Comparison of ENCODE assay signal across 24 cellular contexts in genomic region chr7:33964417-33965115, GRCh38. TPM values are rescaled to one million over a fixed set of nuclear protein-coding genes. Genes with fewer than 3 reads are reported as not detected.
A peak's percentile ranks its signal among the peaks of the same experiment; 100 is the strongest.
DNase-seq lines count a peak whose midpoint lies in the region; ATAC-seq and TF ChIP-seq lines count a peak whose summit lies in the region.
"Had no signal": no experiment of that assay in that cellular context is flagged by ENCODE, and none has a peak within 500 bp of the region (broad histone marks: within the 10 kb centered on the region; RNA-seq: fewer than 3 reads in every experiment).

No MANE protein-coding gene starts in this region.

- TF ChIP-seq CTCF in IMR-90 (conservative IDR thresholded peaks at IDR 0.05; ENCODE audit: low read depth, low read length) (no peak), SK-N-SH (IDR thresholded peaks at IDR 0.05) (no peak), fibroblast of the aortic adventitia (IDR thresholded peaks at IDR 0.05; ENCODE audit: insufficient read depth, low read length) (no peak)

- in situ Hi-C loops in IMR-90 (cut with MboI; ENCODE audit: low sequenced_read_pairs), result no loop called here

- H3K27ac Mint-ChIP-seq in activated T-helper 17 cell treated with anti-CD3 and anti-CD28 coated beads, Interleukin-2, amount 50 U/mL, for 72 hours, result no peak overlapping the region
- H3K27ac Mint-ChIP-seq: activated CD4-positive, alpha-beta T cell treated with anti-CD3 and anti-CD28 coated beads, Interleukin-2, amount 10 ng/mL, durations not matched to agents 24 days and 14 days; activated CD8-positive, alpha-beta memory T cell treated with anti-CD3 and anti-CD28 coated beads, Interleukin-2, amount 10 ng/mL, durations not matched to agents 7 days and 5 days; activated naive CD4-positive, alpha-beta T cell treated with anti-CD3 and anti-CD28 coated beads, Interleukin-2, amount 50 U/mL, for 72 hours; activated T-helper 1 cell treated with anti-CD3 and anti-CD28 coated beads, Interleukin-12 subunit alpha, Interleukin-12 subunit beta, Interleukin-2, Interleukin-4 antibody, amounts not matched to agents 30 ng/mL and 10 ng/mL and 1 ng/mL, durations not matched to agents 14 hours and 24 hours and 36 hours; CD8-positive, alpha-beta T cell had no signal

- H3K4me3 Mint-ChIP-seq in activated T-helper 17 cell treated with anti-CD3 and anti-CD28 coated beads, Interleukin-2, amount 50 U/mL, for 72 hours, result no peak overlapping the region
- H3K4me3 Mint-ChIP-seq: activated CD4-positive, alpha-beta T cell treated with anti-CD3 and anti-CD28 coated beads, Interleukin-2, amount 10 ng/mL, durations not matched to agents 24 days and 14 days; activated CD8-positive, alpha-beta memory T cell treated with anti-CD3 and anti-CD28 coated beads, Interleukin-2, amount 10 ng/mL, durations not matched to agents 7 days and 5 days; activated T-helper 1 cell treated with anti-CD3 and anti-CD28 coated beads, Interleukin-12 subunit alpha, Interleukin-12 subunit beta, Interleukin-2, Interleukin-4 antibody, amounts not matched to agents 30 ng/mL and 10 ng/mL and 1 ng/mL, durations not matched to agents 14 hours and 24 hours and 36 hours; CD8-positive, alpha-beta T cell; neural crest cell had no signal

- no peaks in the 10 kb centered on the region for H3K79me1 ChIP-seq in IMR-90 (ENCODE audit: low read depth in 1 of 2, low read length in 2 of 2)

- H2BK15ac ChIP-seq in IMR-90 (ENCODE audit: low read depth, low read length), result no peak overlapping the region

- intact Hi-C loops in IMR-90 (cut with micrococcal nuclease) (no loop called here), sciatic nerve (cut with DNase I) (loop anchor here (5.0 kb wide), 1 partner anchor 1507 kb away; no protein-coding TSS in a partner anchor), left colon (cut with DNase I, micrococcal nuclease) (no loop called here)

- H3K23ac ChIP-seq in IMR-90 (ENCODE audit: low read depth, low read length), result no peak overlapping the region

- H2AK9ac ChIP-seq in IMR-90 (replicated peaks; ENCODE audit: low read depth, low read length, poor library complexity), result no peak overlapping the region

- 0 out of 2 replicates have a peak overlapping the region, but pooled peaks have one; percentile 2 for H3K14ac ChIP-seq in IMR-90 (replicated peaks; ENCODE audit: low read depth, low read length)

- ATAC-seq in IMR-90 (ENCODE audit: low read depth), result peak; percentile 48
- ATAC-seq in sciatic nerve, result peak; percentile 64
- no peak for ATAC-seq in left colon
- no peak for ATAC-seq in activated T-helper 17 cell treated with anti-CD3 and anti-CD28 coated beads, Interleukin-2, amount 50 U/mL, for 72 hours (replicated peaks)
- ATAC-seq: activated CD8-positive, alpha-beta memory T cell treated with anti-CD3 and anti-CD28 coated beads, Interleukin-2, amount 10 ng/mL, durations not matched to agents 7 days and 5 days; activated naive CD4-positive, alpha-beta T cell treated with anti-CD3 and anti-CD28 coated beads, Interleukin-2, amount 50 U/mL, for 72 hours; CD8-positive, alpha-beta T cell; GM12878; mucosa of descending colon had no signal

- H3K56ac ChIP-seq in IMR-90 (ENCODE audit: extremely low read depth, insufficient read depth, low read length), result no peak overlapping the region

- DNase-seq in IMR-90, result no peak
- DNase-seq in SK-N-SH, result no peak
- peak; percentile 61 for DNase-seq in fibroblast of the aortic adventitia (ENCODE audit: low read depth)
- no peak for DNase-seq in sciatic nerve (ENCODE audit: low spot score)
- DNase-seq in left colon, result no peak
- DNase-seq in HPDE6-E6E7 (ENCODE audit: extremely low spot score), result no peak
- DNase-seq: activated CD4-positive, alpha-beta T cell treated with anti-CD3 and anti-CD28 coated beads, Interleukin-2, amount 10 ng/mL, durations not matched to agents 24 days and 14 days; activated CD8-positive, alpha-beta memory T cell treated with anti-CD3 and anti-CD28 coated beads, Interleukin-2, amount 10 ng/mL, durations not matched to agents 7 days and 5 days; CD8-positive, alpha-beta T cell; heart right ventricle; KBM-7; MM.1S; mucosa of descending colon; NCI-H748 treated with DMSO at 0.1 percent for 48 hours; OCI-M1; SHP77 treated with DMSO at 0.1 percent for 48 hours had no signal

- H3K9me3 Mint-ChIP-seq in activated T-helper 17 cell treated with anti-CD3 and anti-CD28 coated beads, Interleukin-2, amount 50 U/mL, for 72 hours, result no peaks in the 10 kb centered on the region
- H3K9me3 Mint-ChIP-seq: activated CD4-positive, alpha-beta T cell treated with anti-CD3 and anti-CD28 coated beads, Interleukin-2, amount 10 ng/mL, durations not matched to agents 24 days and 14 days; activated naive CD4-positive, alpha-beta T cell treated with anti-CD3 and anti-CD28 coated beads, Interleukin-2, amount 50 U/mL, for 72 hours; activated T-helper 1 cell treated with anti-CD3 and anti-CD28 coated beads, Interleukin-12 subunit alpha, Interleukin-12 subunit beta, Interleukin-2, Interleukin-4 antibody, amounts not matched to agents 30 ng/mL and 10 ng/mL and 1 ng/mL, durations not matched to agents 14 hours and 24 hours and 36 hours; CD8-positive, alpha-beta T cell; neural crest cell had no signal

- CTCF ChIA-PET in IMR-90 (lab: Yijun Ruan, JAX) (no interaction called here), SK-N-SH (lab: Yijun Ruan, JAX) (interaction anchor here (0.9 kb wide), 1 partner anchor 31 kb away, joined by 3 read pairs; no protein-coding TSS in a partner anchor)

- H4K5ac ChIP-seq in IMR-90 (ENCODE audit: low read depth, low read length), result peak overlapping the region; percentile 1; the same call in 1 of the 2 replicates

- no peaks in the 10 kb centered on the region for H3K9me3 ChIP-seq in IMR-90 (ENCODE audit: control insufficient read depth, insufficient read depth, low read length)
- H3K9me3 ChIP-seq in SK-N-SH, result no peaks in the 10 kb centered on the region
- H3K9me3 ChIP-seq: heart right ventricle, mucosa of descending colon, suprapubic skin had no signal

- no peak overlapping the region for H3K4me3 ChIP-seq in IMR-90 (ENCODE audit: insufficient read depth, low read depth, low read length)
- H3K4me3 ChIP-seq in SK-N-SH (ENCODE audit: low read depth in 2 of 2, low read length in 1 of 2), result peak overlapping the region; percentile 9 to 24; a peak in 1 of 4 replicates
- H3K4me3 ChIP-seq in fibroblast of the aortic adventitia (ENCODE audit: low read depth, low read length), result peak overlapping the region; percentile 6
- H3K4me3 ChIP-seq: coronary artery, GM12878, heart right ventricle, mucosa of descending colon, suprapubic skin had no signal

- POLR2A ChIA-PET in IMR-90 (lab: Charles Lee; ENCODE audit: unreplicated experiment), result no interaction called here
- POLR2A ChIA-PET in SK-N-SH (lab: Yijun Ruan, JAX), result no interaction called here

- BruUV-seq in IMR-90 (replicated peaks; lab: Mats Ljungman, UMichigan), result no TSS peak

- TF ChIP-seq RAD21 in IMR-90 (IDR thresholded peaks at IDR 0.05; ENCODE audit: low read length), result no peak
- no peak for TF ChIP-seq RAD21 in SK-N-SH (IDR thresholded peaks at IDR 0.05; ENCODE audit: low read length)

- dilution Hi-C loops in IMR-90 (cut with HindIII; ENCODE audit: low sequenced_read_pairs, unreplicated experiment), result no loop called here

- peak overlapping the region; percentile 25; the same call in 1 of the 2 replicates for H3K18ac ChIP-seq in IMR-90 (ENCODE audit: low read depth, low read length)

- no peak overlapping the region for H3K4ac ChIP-seq in IMR-90 (ENCODE audit: low read depth, low read length)

- H3K4me1 Mint-ChIP-seq in activated T-helper 17 cell treated with anti-CD3 and anti-CD28 coated beads, Interleukin-2, amount 50 U/mL, for 72 hours, result no peaks in the 10 kb centered on the region
- H3K4me1 Mint-ChIP-seq: activated CD4-positive, alpha-beta T cell treated with anti-CD3 and anti-CD28 coated beads, Interleukin-2, amount 10 ng/mL, durations not matched to agents 24 days and 14 days; activated CD8-positive, alpha-beta memory T cell treated with anti-CD3 and anti-CD28 coated beads, Interleukin-2, amount 10 ng/mL, durations not matched to agents 7 days and 5 days; neural crest cell had no signal

- no peak overlapping the region for H3K9ac ChIP-seq in IMR-90 (ENCODE audit: low read depth, low read length)
- H3K9ac ChIP-seq in SK-N-SH, result no peak overlapping the region

- no peak overlapping the region for H3K27ac ChIP-seq in IMR-90 (ENCODE audit: insufficient read depth, low read length)
- H3K27ac ChIP-seq in SK-N-SH (ENCODE audit: low read depth in 2 of 2, low read length in 1 of 2), result peak overlapping the region; percentile 43 to 48; a peak in 3 of 4 replicates
- H3K27ac ChIP-seq: coronary artery, heart right ventricle, suprapubic skin had no signal

- no peak overlapping the region for H2BK120ac ChIP-seq in IMR-90 (ENCODE audit: low read depth, low read length)

- H4K20me1 ChIP-seq in IMR-90 (ENCODE audit: insufficient read depth, low read length) (no peaks in the 10 kb centered on the region), SK-N-SH (ENCODE audit: insufficient read depth) (no peaks in the 10 kb centered on the region)

- H3K4me1 ChIP-seq in IMR-90 (ENCODE audit: control insufficient read depth, insufficient read depth, low read length) (peaks cover 4% of the 10 kb centered on the region; the same call in 1 of the 2 replicates), SK-N-SH (ENCODE audit: control insufficient read depth in 1 of 2, insufficient read depth in 2 of 2, low read depth in 1 of 2, low read length in 1 of 2) (peaks cover 0 to 5% of the 10 kb centered on the region in 2 experiments; a peak in 2 of 4 replicates)
- H3K4me1 ChIP-seq: heart right ventricle had no signal

- H3K36me3 ChIP-seq in IMR-90 (ENCODE audit: control insufficient read depth, insufficient read depth, low read length), result no peaks in the 10 kb centered on the region
- no peaks in the 10 kb centered on the region for H3K36me3 ChIP-seq in SK-N-SH (replicated peaks in 1 of 2; ENCODE audit: control insufficient read depth in 1 of 2, insufficient read depth in 2 of 2, low read length in 1 of 2)
- H3K36me3 ChIP-seq: heart right ventricle, suprapubic skin had no signal

- TF ChIP-seq POLR2A in IMR-90 (IDR thresholded peaks at IDR 0.05; ENCODE audit: low read depth, low read length), result no peak

- H3K4me2 ChIP-seq in IMR-90 (ENCODE audit: low read depth, low read length) (peak overlapping the region; percentile 45), SK-N-SH (peak overlapping the region; percentile 25)

- no peaks in the 10 kb centered on the region for H3F3A ChIP-seq in SK-N-SH (replicated peaks; ENCODE audit: insufficient read depth)

- no peaks in the 10 kb centered on the region for H3K36me3 Mint-ChIP-seq in activated T-helper 17 cell treated with anti-CD3 and anti-CD28 coated beads, Interleukin-2, amount 50 U/mL, for 72 hours (ENCODE audit: low read depth)
- H3K36me3 Mint-ChIP-seq: activated CD8-positive, alpha-beta memory T cell treated with anti-CD3 and anti-CD28 coated beads, Interleukin-2, amount 10 ng/mL, durations not matched to agents 7 days and 5 days; activated naive CD4-positive, alpha-beta T cell treated with anti-CD3 and anti-CD28 coated beads, Interleukin-2, amount 50 U/mL, for 72 hours; CD8-positive, alpha-beta T cell had no signal

- TF ChIP-seq EP300 in SK-N-SH (IDR thresholded peaks at IDR 0.05; ENCODE audit: borderline replicate concordance in 1 of 2, low read depth in 1 of 2, low read length in 1 of 2), result no peak

- 33% methylated on average over 3 of the region's 9 CpGs; no CpG with 5 or more reads in 1 of the 2 experiments for WGBS in IMR-90 (ENCODE audit: extremely low coverage in 2 of 2, insufficient read length in 1 of 2), 2 experiments
- 37% methylated on average over 9 of the region's 9 CpGs for WGBS in SK-N-SH (ENCODE audit: low lambda C conversion rate)

- 0 out of 2 replicates have a peak overlapping the region, but pooled peaks have one; percentile 1 for H2BK20ac ChIP-seq in IMR-90 (ENCODE audit: low read depth, low read length)

- H4K8ac ChIP-seq in IMR-90 (ENCODE audit: low read depth in 2 of 2, low read length in 2 of 2), result peak overlapping the region in 1 of 2 experiments; percentile 24; a peak in 1 of 4 replicates

- H2BK5ac ChIP-seq in IMR-90 (ENCODE audit: low read depth, low read length, poor library complexity, severe bottlenecking), result no peak overlapping the region

- no peaks in the 10 kb centered on the region for H3K9me1 ChIP-seq in IMR-90 (ENCODE audit: insufficient read depth, low read length)

- H3K9me2 ChIP-seq in SK-N-SH, result no peaks in the 10 kb centered on the region

- no peaks in the 10 kb centered on the region for H3K79me2 ChIP-seq in SK-N-SH (ENCODE audit: insufficient read depth)

- H2AK5ac ChIP-seq in IMR-90 (ENCODE audit: low read depth, low read length), result peak overlapping the region; percentile 13; the same call in 1 of the 2 replicates

- H3K27me3 ChIP-seq in IMR-90 (ENCODE audit: control insufficient read depth, insufficient read depth, low read length), result no peaks in the 10 kb centered on the region
- H3K27me3 ChIP-seq in SK-N-SH (ENCODE audit: insufficient read depth), result no peaks in the 10 kb centered on the region
- H3K27me3 ChIP-seq: heart right ventricle had no signal

- no peak overlapping the region for H4K91ac ChIP-seq in IMR-90 (ENCODE audit: insufficient read depth, low read depth, low read length)

- H3K27me3 Mint-ChIP-seq in activated T-helper 17 cell treated with anti-CD3 and anti-CD28 coated beads, Interleukin-2, amount 50 U/mL, for 72 hours, result no peaks in the 10 kb centered on the region
- H3K27me3 Mint-ChIP-seq: activated CD4-positive, alpha-beta T cell treated with anti-CD3 and anti-CD28 coated beads, Interleukin-2, amount 10 ng/mL, durations not matched to agents 24 days and 14 days had no signal

- no peak overlapping the region for H2AFZ ChIP-seq in IMR-90 (replicated peaks; ENCODE audit: low read length, poor library complexity)
- H2AFZ ChIP-seq in SK-N-SH (ENCODE audit: low read depth), result peak overlapping the region; percentile 7; the same call in 1 of the 2 replicates

RNA-seq across cellular contexts. Expression of gene BMPER, which starts 59.2 kb away (rescaled TPM):
- total RNA-seq in IMR-90 (2012; rRNA removed) (7.5 and 7.9 TPM in 2 replicates), fibroblast of the aortic adventitia (ENCODE audit: low replicate concordance) (45.4 and 157 TPM in 2 replicates), sciatic nerve (18.8 TPM), left colon (1 to 10 TPM; 1.2 to 1.5 TPM)
- polyA plus RNA-seq in IMR-90 (2012; rRNA removed) (4.6 and 6.2 TPM in 2 replicates), SK-N-SH (2012; rRNA removed) (18.2 and 20.0 TPM in 2 replicates)
- polyA plus RNA-seq in IMR-90 (2012; cell fraction: cytosol; rRNA removed), result 4.7 and 5.8 TPM in 2 replicates
- polyA plus RNA-seq in IMR-90 (2012; cell fraction: nucleus; rRNA removed; ENCODE audit: low replicate concordance), result 6.5 and 7.8 TPM in 2 replicates
- polyA plus RNA-seq in SK-N-SH (2012; cell fraction: cytosol; rRNA removed), result 24.8 and 24.9 TPM in 2 replicates
- polyA plus RNA-seq in SK-N-SH (2012; cell fraction: nucleus; rRNA removed), result 20.6 and 31.6 TPM in 2 replicates
- under 1 TPM in 1 of 2 donors, not detected in 1; 0.45 TPM for total RNA-seq in activated T-helper 17 cell treated with anti-CD3 and anti-CD28 coated beads, Interleukin-2, amount 50 U/mL, for 72 hours
- total RNA-seq: activated CD4-positive, alpha-beta T cell treated with anti-CD3 and anti-CD28 coated beads, Interleukin-2, amount 10 ng/mL, durations not matched to agents 24 days and 14 days; activated CD8-positive, alpha-beta memory T cell treated with anti-CD3 and anti-CD28 coated beads, Interleukin-2, amount 10 ng/mL, durations not matched to agents 7 days and 5 days; activated naive CD4-positive, alpha-beta T cell treated with anti-CD3 and anti-CD28 coated beads, Interleukin-2, amount 50 U/mL, for 72 hours; activated T-helper 1 cell treated with anti-CD3 and anti-CD28 coated beads, Interleukin-12 subunit alpha, Interleukin-12 subunit beta, Interleukin-2, Interleukin-4 antibody, amounts not matched to agents 30 ng/mL and 10 ng/mL and 1 ng/mL, durations not matched to agents 14 hours and 24 hours and 36 hours; CD8-positive, alpha-beta T cell; GM12878; neural crest cell; T-helper 1 cell treated with Interleukin-12 subunit alpha and Interleukin-12 subunit beta and Interleukin-4 antibody, amounts not matched to agents 30 ng/mL and 1 ng/mL, for 36 hours had no signal

Comparison
In these comparisons a context has a peak if more than half of its experiments do, and no peak if none do; other contexts are left out.
1. ATAC-seq: peak in IMR-90 (single experiment) and sciatic nerve (single experiment); none in left colon (single experiment) and activated T-helper 17 cell treated with anti-CD3 and anti-CD28 coated beads, Interleukin-2, amount 50 U/mL, for 72 hours (single experiment).